8 cellular contexts compared by ENCODE assay signal in genomic region chr17:34892864-34893263, GRCh38.
DNase-seq lines count a peak whose midpoint lies in the region; ATAC-seq and FAIRE-seq lines count a peak whose summit lies in the region.

No MANE protein-coding gene starts in this region.

- H3K27ac Mint-ChIP-seq in stimulated activated memory B cell treated with anti-CD40 and anti-IgM and Interleukin-4, amounts not matched to agents 10 μg/mL and 1 μg/mL and 100 μg/mL, for 72 hours: no peak overlapping the region

- FAIRE-seq in HTR-8/SVneo (lab: Jason Lieb, UNC): no peak

- H3K4me1 Mint-ChIP-seq in stimulated activated memory B cell treated with anti-CD40 and anti-IgM and Interleukin-4, amounts not matched to agents 10 μg/mL and 1 μg/mL and 100 μg/mL, for 72 hours: no peaks in the 10 kb centered on the region

- H3K4me3 Mint-ChIP-seq in stimulated activated memory B cell treated with anti-CD40 and anti-IgM and Interleukin-4, amounts not matched to agents 10 μg/mL and 1 μg/mL and 100 μg/mL, for 72 hours: no peak overlapping the region

- DNase-seq in DMS53 (lab: John Stamatoyannopoulos, UW) (peak; percentile 18), DMS53 treated with DMSO at 0.1 percent for 48 hours (lab: John Stamatoyannopoulos, UW; ENCODE audit: unreplicated experiment) (no peak), HTR-8/SVneo (ENCODE audit: insufficient read length, low spot score) (peak; percentile 27), T follicular helper cell (ENCODE audit: low read depth) (peak; percentile 10), islet precursor cell (peak; percentile 82), COLO668 (lab: John Stamatoyannopoulos, UW; ENCODE audit: unreplicated experiment) (no peak)

- H3K27me3 Mint-ChIP-seq in stimulated activated memory B cell treated with anti-CD40 and anti-IgM and Interleukin-4, amounts not matched to agents 10 μg/mL and 1 μg/mL and 100 μg/mL, for 72 hours: peaks cover 73% of the 10 kb centered on the region

- no peaks in the 10 kb centered on the region for H3K36me3 Mint-ChIP-seq in stimulated activated memory B cell treated with anti-CD40 and anti-IgM and Interleukin-4, amounts not matched to agents 10 μg/mL and 1 μg/mL and 100 μg/mL, for 72 hours

- no peak for ATAC-seq in stimulated activated memory B cell treated with anti-CD40 and anti-IgM and Interleukin-4, amounts not matched to agents 10 μg/mL and 1 μg/mL and 100 μg/mL, for 72 hours
- no peak for ATAC-seq in HG02870 (IDR thresholded peaks at IDR 0.05; ENCODE audit: unreplicated experiment)

- no peaks in the 10 kb centered on the region for H3K9me3 Mint-ChIP-seq in stimulated activated memory B cell treated with anti-CD40 and anti-IgM and Interleukin-4, amounts not matched to agents 10 μg/mL and 1 μg/mL and 100 μg/mL, for 72 hours

Comparison
In these comparisons a context has a peak if more than half of its experiments do, and no peak if none do; other contexts are left out.
1. DNase-seq: peak in DMS53 (single experiment), HTR-8/SVneo (single experiment), T follicular helper cell (single experiment) and islet precursor cell (single experiment); none in DMS53 treated with DMSO at 0.1 percent for 48 hours (single experiment) and COLO668 (single experiment).